In genomic region chr3:52705688-52706686, GRCh38 we compare ENCODE assay signal across 1 cellular context.
TF ChIP-seq lines count a peak whose summit lies in the region.

Gene GLT8D1, minus strand, starts transcription at chr3:52705791. Its CDS starts 5,331 bp downstream, at chr3:52700460.
Gene SPCS1, plus strand, starts transcription at chr3:52706106. Its CDS starts 141 bp downstream, at chr3:52706247.

TF ChIP-seq in HepG2, 621 proteins besides CTCF, POLR2A, EP300 and RAD21 (continued from another document and continues in another):
- peak; percentile 51; the same call in 1 of the 2 replicates for TF ChIP-seq MNT (IDR thresholded peaks at IDR 0.05)
- TF ChIP-seq XRCC5 (optimal IDR thresholded peaks at IDR 0.05; ENCODE audit: low read length): peak; percentile 14
- TF ChIP-seq MIER3 (CRISPR knock-in tag; IDR thresholded peaks at IDR 0.05; ENCODE audit: borderline replicate concordance): peak; percentile 19; the same call in 1 of the 2 replicates
- peak; percentile 32; the same call in 1 of the 2 replicates for TF ChIP-seq JUN (CRISPR knock-in tag; IDR thresholded peaks at IDR 0.05)
- 0 out of 2 replicates have a peak, but pooled peaks have one; percentile 19 for TF ChIP-seq PLSCR1 (CRISPR knock-in tag; IDR thresholded peaks at IDR 0.05; ENCODE audit: borderline replicate concordance)
- TF ChIP-seq ZNF776 (CRISPR knock-in tag; IDR thresholded peaks at IDR 0.05): peak; percentile 47; the same call in 1 of the 2 replicates
- TF ChIP-seq MAX (IDR thresholded peaks at IDR 0.05): peak; percentile 81
- no peak for TF ChIP-seq ZNF703 (CRISPR knock-in tag; IDR thresholded peaks at IDR 0.05; ENCODE audit: borderline replicate concordance)
- TF ChIP-seq ZNF567 (CRISPR knock-in tag; IDR thresholded peaks at IDR 0.05; ENCODE audit: borderline replicate concordance): peak; percentile 66; the same call in 1 of the 2 replicates
- peak; percentile 51; the same call in 1 of the 2 replicates for TF ChIP-seq NFKB2 (CRISPR knock-in tag; IDR thresholded peaks at IDR 0.05; ENCODE audit: borderline replicate concordance)
- peak; percentile 49; the same call in 1 of the 2 replicates for TF ChIP-seq HINFP (CRISPR knock-in tag; IDR thresholded peaks at IDR 0.05; ENCODE audit: low read depth)
- TF ChIP-seq ZNF296 (CRISPR knock-in tag; conservative IDR thresholded peaks at IDR 0.05): no peak; the same call in 1 of the 2 replicates
- peak; percentile 38 for TF ChIP-seq IKZF4 (CRISPR knock-in tag; IDR thresholded peaks at IDR 0.05; ENCODE audit: borderline replicate concordance, low read depth, not compliant biosample characterization)
- no peak for TF ChIP-seq PBX3 (CRISPR knock-in tag; IDR thresholded peaks at IDR 0.05; ENCODE audit: borderline replicate concordance)
- TF ChIP-seq ZNF709 (CRISPR knock-in tag; IDR thresholded peaks at IDR 0.05): peak; percentile 75
- TF ChIP-seq ZNF326 (CRISPR knock-in tag; IDR thresholded peaks at IDR 0.05; ENCODE audit: borderline replicate concordance): no peak
- 0 out of 2 replicates have a peak, but pooled peaks have one; percentile 28 for TF ChIP-seq GATAD2A (CRISPR knock-in tag; IDR thresholded peaks at IDR 0.05)
- TF ChIP-seq RFX1 (IDR thresholded peaks at IDR 0.05): peak; percentile 99
- TF ChIP-seq MAZ (IDR thresholded peaks at IDR 0.05; ENCODE audit: borderline replicate concordance, low read depth, low read length): no peak; the same call in 1 of the 2 replicates
- peak; percentile 53; the same call in 1 of the 2 replicates for TF ChIP-seq MAZ (CRISPR knock-in tag; IDR thresholded peaks at IDR 0.05; ENCODE audit: low read depth)
- TF ChIP-seq EHMT2 (IDR thresholded peaks at IDR 0.05; ENCODE audit: borderline replicate concordance, low read depth, low read length): no peak
- TF ChIP-seq HMGXB4 (CRISPR knock-in tag; IDR thresholded peaks at IDR 0.05; ENCODE audit: borderline replicate concordance in 1 of 2, low read depth in 1 of 2): peak; percentile 70 to 75; a peak in 3 of 4 replicates
- 0 out of 2 replicates have a peak, but pooled peaks have one; percentile 10 for TF ChIP-seq ZNF205 (CRISPR knock-in tag; IDR thresholded peaks at IDR 0.05)
- peak; percentile 73; the same call in 1 of the 2 replicates for TF ChIP-seq ZMAT3 (CRISPR knock-in tag; conservative IDR thresholded peaks at IDR 0.05)
- TF ChIP-seq NKX3-1 (CRISPR knock-in tag; IDR thresholded peaks at IDR 0.05): peak; percentile 44; the same call in 1 of the 2 replicates
- peak; percentile 52; the same call in 1 of the 2 replicates for TF ChIP-seq SRY (CRISPR knock-in tag; IDR thresholded peaks at IDR 0.05)
- TF ChIP-seq ZSCAN29 (CRISPR knock-in tag; conservative IDR thresholded peaks at IDR 0.05): peak; percentile 45; the same call in 1 of the 2 replicates
- no peak for TF ChIP-seq JUND (CRISPR knock-in tag; IDR thresholded peaks at IDR 0.05)
- TF ChIP-seq ZBTB20 (CRISPR knock-in tag; IDR thresholded peaks at IDR 0.05; ENCODE audit: borderline replicate concordance, low read depth): peak; percentile 44; the same call in 1 of the 2 replicates
- TF ChIP-seq FOXP4 (CRISPR knock-in tag; IDR thresholded peaks at IDR 0.05): peak; percentile 20
- TF ChIP-seq ZFX (CRISPR knock-in tag; IDR thresholded peaks at IDR 0.05; ENCODE audit: low read depth): peak; percentile 93
- TF ChIP-seq AKAP8 (CRISPR knock-in tag; IDR thresholded peaks at IDR 0.05): 0 out of 2 replicates have a peak, but pooled peaks have one; percentile 72
- TF ChIP-seq RFXAP (CRISPR knock-in tag; IDR thresholded peaks at IDR 0.05; ENCODE audit: borderline replicate concordance): peak; percentile 78
- TF ChIP-seq SMAD9 (CRISPR knock-in tag; IDR thresholded peaks at IDR 0.05): no peak
- TF ChIP-seq ZNF749 (CRISPR knock-in tag; IDR thresholded peaks at IDR 0.05; ENCODE audit: borderline replicate concordance): 0 out of 2 replicates have a peak, but pooled peaks have one; percentile 52
- TF ChIP-seq IRF9 (CRISPR knock-in tag; IDR thresholded peaks at IDR 0.05; ENCODE audit: borderline replicate concordance): peak; percentile 84
- 0 out of 2 replicates have a peak, but pooled peaks have one; percentile 27 for TF ChIP-seq ZNF503 (CRISPR knock-in tag; IDR thresholded peaks at IDR 0.05)
- TF ChIP-seq ZBTB38 (CRISPR knock-in tag; IDR thresholded peaks at IDR 0.05): 0 out of 2 replicates have a peak, but pooled peaks have one; percentile 42
- TF ChIP-seq ZBTB25 (CRISPR knock-in tag; IDR thresholded peaks at IDR 0.05): peak; percentile 58; the same call in 1 of the 2 replicates
- TF ChIP-seq TEF (CRISPR knock-in tag; IDR thresholded peaks at IDR 0.05): no peak
- no peak for TF ChIP-seq HNF4G (IDR thresholded peaks at IDR 0.05; ENCODE audit: borderline replicate concordance, low read depth, low read length)
- TF ChIP-seq HNF4G (CRISPR knock-in tag; IDR thresholded peaks at IDR 0.05; ENCODE audit: borderline replicate concordance, low read depth): 0 out of 2 replicates have a peak, but pooled peaks have one; percentile 17
- peak; percentile 48; the same call in 1 of the 2 replicates for TF ChIP-seq ZNF614 (CRISPR knock-in tag; IDR thresholded peaks at IDR 0.05; ENCODE audit: borderline replicate concordance)
- peak; percentile 64 for TF ChIP-seq ZNF414 (CRISPR knock-in tag; IDR thresholded peaks at IDR 0.05)
